ENCODE assay signal across 2 cellular contexts in the genomic region with DNA sequence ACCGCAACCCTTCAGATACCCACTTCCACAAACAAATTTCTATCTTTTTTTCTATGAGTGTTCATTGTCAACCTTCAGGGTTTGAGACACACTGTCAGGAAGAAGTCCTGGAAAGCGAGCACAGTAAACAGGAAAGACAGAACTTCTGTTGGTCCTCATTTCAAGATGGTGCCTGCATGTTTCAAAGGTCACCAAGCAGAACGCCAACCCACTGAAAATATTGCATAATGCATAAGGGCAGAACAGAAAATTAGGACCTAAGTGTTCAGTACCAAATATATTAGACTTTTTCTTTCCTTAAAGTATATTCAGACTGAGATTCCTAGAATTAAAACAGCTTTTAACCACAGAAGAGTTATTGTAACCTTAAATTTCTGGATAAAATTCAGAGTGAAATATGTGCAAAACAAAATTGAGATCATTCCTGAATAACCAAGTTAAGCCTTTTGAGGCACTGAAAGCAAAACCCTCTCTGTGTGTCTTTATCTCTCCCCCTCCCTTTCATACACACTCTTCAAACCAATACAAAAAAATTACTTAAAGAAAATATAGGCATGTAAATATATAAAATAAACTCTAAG.
TF ChIP-seq lines count a peak whose summit lies in the region.

No MANE protein-coding gene starts in this region.

TF ChIP-seq in A549, 52 proteins besides CTCF, POLR2A, EP300 and RAD21:
- TF ChIP-seq JUNB (IDR thresholded peaks at IDR 0.05) (no peak), EHMT2 (IDR thresholded peaks at IDR 0.05; ENCODE audit: low read depth) (no peak), MAFK (IDR thresholded peaks at IDR 0.05; ENCODE audit: partially characterized antibody) (no peak), KDM1A (IDR thresholded peaks at IDR 0.05; ENCODE audit: low read depth) (no peak), RNF2 (IDR thresholded peaks at IDR 0.05; ENCODE audit: borderline replicate concordance, low read depth) (no peak), FOXS1 (CRISPR knock-in tag; IDR thresholded peaks at IDR 0.05) (no peak), RFX5 (IDR thresholded peaks at IDR 0.05) (no peak), ZSCAN20 (CRISPR knock-in tag; IDR thresholded peaks at IDR 0.05) (no peak), HOXB13 (CRISPR knock-in tag; IDR thresholded peaks at IDR 0.05; ENCODE audit: low read depth) (no peak), ZNF302 (CRISPR knock-in tag; IDR thresholded peaks at IDR 0.05) (no peak), POLR2AphosphoS2 (conservative IDR thresholded peaks at IDR 0.05; ENCODE audit: low read length) (no peak)
- TF ChIP-seq, protein P1, sequence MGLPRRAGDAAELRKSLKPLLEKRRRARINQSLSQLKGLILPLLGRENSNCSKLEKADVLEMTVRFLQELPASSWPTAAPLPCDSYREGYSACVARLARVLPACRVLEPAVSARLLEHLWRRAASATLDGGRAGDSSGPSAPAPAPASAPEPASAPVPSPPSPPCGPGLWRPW (IDR thresholded peaks at IDR 0.05) = no peak
- TF ChIP-seq, protein P2, sequence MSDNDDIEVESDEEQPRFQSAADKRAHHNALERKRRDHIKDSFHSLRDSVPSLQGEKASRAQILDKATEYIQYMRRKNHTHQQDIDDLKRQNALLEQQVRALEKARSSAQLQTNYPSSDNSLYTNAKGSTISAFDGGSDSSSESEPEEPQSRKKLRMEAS (IDR thresholded peaks at IDR 0.05) = no peak
- TF ChIP-seq, protein P3, sequence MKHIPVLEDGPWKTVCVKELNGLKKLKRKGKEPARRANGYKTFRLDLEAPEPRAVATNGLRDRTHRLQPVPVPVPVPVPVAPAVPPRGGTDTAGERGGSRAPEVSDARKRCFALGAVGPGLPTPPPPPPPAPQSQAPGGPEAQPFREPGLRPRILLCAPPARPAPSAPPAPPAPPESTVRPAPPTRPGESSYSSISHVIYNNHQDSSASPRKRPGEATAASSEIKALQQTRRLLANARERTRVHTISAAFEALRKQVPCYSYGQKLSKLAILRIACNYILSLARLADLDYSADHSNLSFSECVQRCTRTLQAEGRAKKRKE (CRISPR knock-in tag; IDR thresholded peaks at IDR 0.05; ENCODE audit: low read depth) = no peak
- TF ChIP-seq, protein P4, sequence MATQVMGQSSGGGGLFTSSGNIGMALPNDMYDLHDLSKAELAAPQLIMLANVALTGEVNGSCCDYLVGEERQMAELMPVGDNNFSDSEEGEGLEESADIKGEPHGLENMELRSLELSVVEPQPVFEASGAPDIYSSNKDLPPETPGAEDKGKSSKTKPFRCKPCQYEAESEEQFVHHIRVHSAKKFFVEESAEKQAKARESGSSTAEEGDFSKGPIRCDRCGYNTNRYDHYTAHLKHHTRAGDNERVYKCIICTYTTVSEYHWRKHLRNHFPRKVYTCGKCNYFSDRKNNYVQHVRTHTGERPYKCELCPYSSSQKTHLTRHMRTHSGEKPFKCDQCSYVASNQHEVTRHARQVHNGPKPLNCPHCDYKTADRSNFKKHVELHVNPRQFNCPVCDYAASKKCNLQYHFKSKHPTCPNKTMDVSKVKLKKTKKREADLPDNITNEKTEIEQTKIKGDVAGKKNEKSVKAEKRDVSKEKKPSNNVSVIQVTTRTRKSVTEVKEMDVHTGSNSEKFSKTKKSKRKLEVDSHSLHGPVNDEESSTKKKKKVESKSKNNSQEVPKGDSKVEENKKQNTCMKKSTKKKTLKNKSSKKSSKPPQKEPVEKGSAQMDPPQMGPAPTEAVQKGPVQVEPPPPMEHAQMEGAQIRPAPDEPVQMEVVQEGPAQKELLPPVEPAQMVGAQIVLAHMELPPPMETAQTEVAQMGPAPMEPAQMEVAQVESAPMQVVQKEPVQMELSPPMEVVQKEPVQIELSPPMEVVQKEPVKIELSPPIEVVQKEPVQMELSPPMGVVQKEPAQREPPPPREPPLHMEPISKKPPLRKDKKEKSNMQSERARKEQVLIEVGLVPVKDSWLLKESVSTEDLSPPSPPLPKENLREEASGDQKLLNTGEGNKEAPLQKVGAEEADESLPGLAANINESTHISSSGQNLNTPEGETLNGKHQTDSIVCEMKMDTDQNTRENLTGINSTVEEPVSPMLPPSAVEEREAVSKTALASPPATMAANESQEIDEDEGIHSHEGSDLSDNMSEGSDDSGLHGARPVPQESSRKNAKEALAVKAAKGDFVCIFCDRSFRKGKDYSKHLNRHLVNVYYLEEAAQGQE (IDR thresholded peaks at IDR 0.05) = no peak

TF ChIP-seq in IMR-90, 13 proteins besides CTCF, POLR2A, EP300 and RAD21:
- TF ChIP-seq MAZ (IDR thresholded peaks at IDR 0.05; ENCODE audit: borderline replicate concordance, low read depth, low read length) (no peak), FOS (IDR thresholded peaks at IDR 0.05; ENCODE audit: low read depth, low read length) (no peak), BHLHE40 (IDR thresholded peaks at IDR 0.05; ENCODE audit: low read depth, low read length) (no peak), MAFK (IDR thresholded peaks at IDR 0.05; ENCODE audit: low read depth, low read length) (no peak), MXI1 (IDR thresholded peaks at IDR 0.05; ENCODE audit: borderline replicate concordance, low read depth, low read length) (no peak), RFX5 (IDR thresholded peaks at IDR 0.05; ENCODE audit: low read depth, low read length) (no peak), RCOR1 (IDR thresholded peaks at IDR 0.05; ENCODE audit: insufficient replicate concordance, low read length) (no peak)
